ENCODE assay signal across 1 cellular context in the genomic region with DNA sequence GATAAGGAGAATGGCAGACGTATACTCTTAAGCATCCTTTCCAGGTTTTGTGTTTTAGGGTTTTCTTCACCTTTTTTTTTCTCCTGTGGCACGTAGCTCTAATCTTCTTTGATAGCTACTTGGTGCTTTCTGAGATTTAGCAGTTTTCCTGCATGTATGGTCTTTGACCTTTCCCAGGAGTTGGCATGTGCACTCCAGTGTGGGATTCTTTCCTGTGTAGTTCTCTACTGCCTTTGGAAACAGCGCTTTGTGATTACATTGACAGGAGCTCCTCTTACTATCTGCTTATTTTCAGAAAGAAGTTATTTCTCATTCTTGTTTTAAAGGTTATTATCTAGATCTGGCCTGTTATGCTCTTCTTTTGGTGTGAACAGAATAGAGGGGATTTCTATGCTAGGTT.
TF ChIP-seq lines count a peak whose summit lies in the region.

No MANE protein-coding gene starts in this region.

TF ChIP-seq in WTC11, 78 proteins besides CTCF, POLR2A, EP300 and RAD21 (continued from another document):
- TF ChIP-seq ZNF138 (CRISPR knock-in tag; conservative IDR thresholded peaks at IDR 0.05): no peak
- TF ChIP-seq JUN (CRISPR knock-in tag; IDR thresholded peaks at IDR 0.05): no peak
- TF ChIP-seq, protein P1, sequence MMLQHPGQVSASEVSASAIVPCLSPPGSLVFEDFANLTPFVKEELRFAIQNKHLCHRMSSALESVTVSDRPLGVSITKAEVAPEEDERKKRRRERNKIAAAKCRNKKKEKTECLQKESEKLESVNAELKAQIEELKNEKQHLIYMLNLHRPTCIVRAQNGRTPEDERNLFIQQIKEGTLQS (CRISPR knock-in tag; conservative IDR thresholded peaks at IDR 0.05): no peak
- no peak for TF ChIP-seq ZNF396 (CRISPR knock-in tag; IDR thresholded peaks at IDR 0.05; ENCODE audit: borderline replicate concordance)
- no peak for TF ChIP-seq FOXK1 (CRISPR knock-in tag; IDR thresholded peaks at IDR 0.05)
- no peak for TF ChIP-seq ELF4 (CRISPR knock-in tag; IDR thresholded peaks at IDR 0.05; ENCODE audit: low read depth)
- no peak for TF ChIP-seq IRF1 (CRISPR knock-in tag; IDR thresholded peaks at IDR 0.05)
- TF ChIP-seq ATF2 (CRISPR knock-in tag; IDR thresholded peaks at IDR 0.05; ENCODE audit: borderline replicate concordance, low read depth): no peak
